ENCODE assay signal across 21 cellular contexts in genomic region chr10:89185658-89186057, GRCh38. TPM values are rescaled to one million over a fixed set of nuclear protein-coding genes. Genes with fewer than 3 reads are reported as not detected.
DNase-seq lines count a peak whose midpoint lies in the region; ATAC-seq, FAIRE-seq and TF ChIP-seq lines count a peak whose summit lies in the region.
"Had no signal": no experiment of that assay in that cellular context is flagged by ENCODE, and none has a peak within 500 bp of the region (broad histone marks: within the 10 kb centered on the region; RNA-seq: fewer than 3 reads in every experiment).

No MANE protein-coding gene starts in this region.

- H3K27me3 ChIP-seq in endothelial cell of umbilical vein (ENCODE audit: control insufficient read depth in 2 of 2, insufficient read depth in 2 of 2, low read length in 2 of 2) (peaks cover 0 to 6% of the 10 kb centered on the region in 2 experiments), mesenchymal stem cell (ENCODE audit: control insufficient read depth in 1 of 2, insufficient read depth in 1 of 2, low read length in 2 of 2) (peaks cover 0 to 7% of the 10 kb centered on the region in 2 experiments)
- H3K27me3 ChIP-seq: SJSA1 had no signal

- no peak overlapping the region for H2AFZ ChIP-seq in endothelial cell of umbilical vein (ENCODE audit: low read depth, low read length)
- no peak overlapping the region for H2AFZ ChIP-seq in mesenchymal stem cell (ENCODE audit: low read depth, low read length)

- TF ChIP-seq CTCF in endothelial cell of umbilical vein (IDR thresholded peaks at IDR 0.05; ENCODE audit: extremely low read depth in 1 of 2, insufficient read depth in 1 of 2, low read depth in 1 of 2, low read length in 2 of 2) = no peak

- no peak for TF ChIP-seq POLR2A in endothelial cell of umbilical vein (IDR thresholded peaks at IDR 0.05; ENCODE audit: low read depth, low read length)

- H3K9me1 ChIP-seq in endothelial cell of umbilical vein (replicated peaks; ENCODE audit: control insufficient read depth, extremely low read depth, insufficient read depth, low read length) = no peaks in the 10 kb centered on the region

- no peak overlapping the region for H3K27ac ChIP-seq in endothelial cell of umbilical vein (ENCODE audit: insufficient read depth, low read depth, low read length)
- no peak overlapping the region for H3K27ac ChIP-seq in mesenchymal stem cell (ENCODE audit: low read length, poor library complexity, severe bottlenecking)
- H3K27ac ChIP-seq: SJSA1 had no signal

- DNase-seq in NCI-H345 (lab: John Stamatoyannopoulos, UW) (peak; percentile 20), NCI-H345 treated with DMSO at 0.1 percent for 48 hours (lab: John Stamatoyannopoulos, UW; ENCODE audit: unreplicated experiment) (no peak), HT-29 (ENCODE audit: low spot score) (peak; percentile 25), endothelial cell of umbilical vein (ENCODE audit: low read depth, low spot score) (peak; percentile 38), mesenchymal stem cell (peak; percentile 23), DMS114 treated with DMSO at 0.1 percent for 48 hours (lab: John Stamatoyannopoulos, UW; ENCODE audit: unreplicated experiment) (no peak), left lobe of liver (ENCODE audit: low spot score) (no peak)
- no peak for DNase-seq in effector CD4-positive, alpha-beta T cell
- DNase-seq: BE2C; Calu3; CD4-positive, alpha-beta T cell; DND-41; NCI-H1092; NCI-H1694; NCI-H524 treated with DMSO at 0.1 percent for 48 hours had no signal

- FAIRE-seq in endothelial cell of umbilical vein (lab: Jason Lieb, UNC) = no peak
- FAIRE-seq: A204.1 had no signal

- ATAC-seq in left lobe of liver = no peak
- ATAC-seq: Panc1 had no signal

- H3K9me3 ChIP-seq in endothelial cell of umbilical vein (replicated peaks; ENCODE audit: control insufficient read depth, insufficient read depth, low read length) = no peaks in the 10 kb centered on the region
- H3K9me3 ChIP-seq in mesenchymal stem cell (ENCODE audit: control insufficient read depth, low read length) = peaks cover 1% of the 10 kb centered on the region
- H3K9me3 ChIP-seq: BE2C, HAP-1, SJSA1 had no signal

- no peak overlapping the region for H2BK120ac ChIP-seq in mesenchymal stem cell (ENCODE audit: low read depth, low read length)

- POLR2A ChIA-PET in endothelial cell of umbilical vein (lab: Charles Lee) = no interaction called here

- H4K20me1 ChIP-seq in endothelial cell of umbilical vein (replicated peaks; ENCODE audit: control insufficient read depth, extremely low read depth, insufficient read depth, low read length) = no peaks in the 10 kb centered on the region

- H3K79me1 ChIP-seq in mesenchymal stem cell (replicated peaks; ENCODE audit: low read length, poor library complexity, severe bottlenecking) = no peaks in the 10 kb centered on the region

- no peak overlapping the region for H3K9ac ChIP-seq in endothelial cell of umbilical vein (replicated peaks; ENCODE audit: extremely low read depth, insufficient read depth, low read length)
- H3K9ac ChIP-seq in mesenchymal stem cell (ENCODE audit: low read length) = no peak overlapping the region

- no peak overlapping the region for H3K4ac ChIP-seq in mesenchymal stem cell (ENCODE audit: low read depth in 1 of 2, low read length in 2 of 2)

- intact Hi-C loops in endothelial cell of umbilical vein (cut with micrococcal nuclease) = no loop called here

- H4K8ac ChIP-seq in mesenchymal stem cell (ENCODE audit: low read length) = no peak overlapping the region

- no peak overlapping the region for H3K23ac ChIP-seq in mesenchymal stem cell (ENCODE audit: low read length in 2 of 2)

- H2BK15ac ChIP-seq in mesenchymal stem cell (ENCODE audit: low read depth, poor library complexity, severe bottlenecking) = no peak overlapping the region

- no peak overlapping the region for H2BK12ac ChIP-seq in mesenchymal stem cell (ENCODE audit: low read length in 2 of 2)

- H3K4me1 ChIP-seq in endothelial cell of umbilical vein (ENCODE audit: control insufficient read depth, extremely low read depth, insufficient read depth, low read length) (no peaks in the 10 kb centered on the region), mesenchymal stem cell (ENCODE audit: control insufficient read depth, insufficient read depth, low read depth, low read length) (no peaks in the 10 kb centered on the region)
- H3K4me1 ChIP-seq: BE2C, HAP-1 had no signal

- H3K36me3 ChIP-seq in endothelial cell of umbilical vein (ENCODE audit: control insufficient read depth in 2 of 2, extremely low read depth in 1 of 2, insufficient read depth in 2 of 2, low read length in 2 of 2) (no peaks in the 10 kb centered on the region), mesenchymal stem cell (ENCODE audit: control insufficient read depth in 1 of 2, insufficient read depth in 2 of 2, low read depth in 1 of 2, low read length in 2 of 2) (no peaks in the 10 kb centered on the region)
- H3K36me3 ChIP-seq: BE2C, HAP-1, SJSA1 had no signal

- BruUV-seq in endothelial cell of umbilical vein (replicated peaks; lab: Mats Ljungman, UMichigan) = no TSS peak

- no peak overlapping the region for H2AK5ac ChIP-seq in mesenchymal stem cell (ENCODE audit: low read length, severe bottlenecking)

- no peak overlapping the region for H4K91ac ChIP-seq in mesenchymal stem cell (ENCODE audit: low read length)

- CTCF ChIA-PET in endothelial cell of umbilical vein (lab: Charles Lee) = no interaction called here

- no peak overlapping the region for H3K18ac ChIP-seq in mesenchymal stem cell (ENCODE audit: low read depth in 1 of 2, low read length in 2 of 2)

- dilution Hi-C loops in endothelial cell of umbilical vein (cut with MboI; ENCODE audit: extremely low pct_ligation_motif_present, low sequenced_read_pairs) = no loop called here

- H3K14ac ChIP-seq in mesenchymal stem cell (ENCODE audit: low read length in 2 of 2) = no peak overlapping the region

- H3K4me3 ChIP-seq in endothelial cell of umbilical vein (replicated peaks in 1 of 3; ENCODE audit: insufficient read depth in 1 of 3, low read depth in 1 of 3, low read length in 3 of 3) (no peak overlapping the region), mesenchymal stem cell (ENCODE audit: insufficient read depth in 1 of 2, low read depth in 1 of 2, low read length in 2 of 2) (no peak overlapping the region)
- H3K4me3 ChIP-seq: HAP-1, SJSA1 had no signal

- H2BK5ac ChIP-seq in mesenchymal stem cell (ENCODE audit: low read depth, low read length, poor library complexity, severe bottlenecking) = no peak overlapping the region

- H3K4me2 ChIP-seq in endothelial cell of umbilical vein (ENCODE audit: insufficient read depth, low read length) (no peak overlapping the region), mesenchymal stem cell (ENCODE audit: low read length, poor library complexity, severe bottlenecking) (no peak overlapping the region)

- no peaks in the 10 kb centered on the region for H3K79me2 ChIP-seq in endothelial cell of umbilical vein (ENCODE audit: control insufficient read depth, insufficient read depth, low read length)

TF ChIP-seq in endothelial cell of umbilical vein, 7 proteins besides CTCF, POLR2A, EP300 and RAD21:
- TF ChIP-seq GATA2 (IDR thresholded peaks at IDR 0.05; ENCODE audit: insufficient read depth, insufficient read length, low read depth, low read length) (no peak), MYC (IDR thresholded peaks at IDR 0.05; ENCODE audit: low read depth, low read length) (no peak), POLR2AphosphoS5 (IDR thresholded peaks at IDR 0.05; ENCODE audit: insufficient read depth, low read depth, low read length) (no peak), FOS (IDR thresholded peaks at IDR 0.05; ENCODE audit: borderline replicate concordance, insufficient read depth, low read length) (no peak), JUN (IDR thresholded peaks at IDR 0.05; ENCODE audit: borderline replicate concordance, insufficient read depth, insufficient read length, low read depth) (no peak), EZH2 (IDR thresholded peaks at IDR 0.05; ENCODE audit: borderline replicate concordance, low read depth, low read length, severe bottlenecking) (no peak)
- TF ChIP-seq, protein P1, sequence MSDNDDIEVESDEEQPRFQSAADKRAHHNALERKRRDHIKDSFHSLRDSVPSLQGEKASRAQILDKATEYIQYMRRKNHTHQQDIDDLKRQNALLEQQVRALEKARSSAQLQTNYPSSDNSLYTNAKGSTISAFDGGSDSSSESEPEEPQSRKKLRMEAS (IDR thresholded peaks at IDR 0.05; ENCODE audit: insufficient read depth, insufficient read length) = no peak

RNA-seq across cellular contexts. Expression of gene CH25H, which starts 21.5 kb away (rescaled TPM):
- not detected in 2 replicates for total RNA-seq in HT-29 (2014; rRNA removed; shearing (Covaris generic))
- total RNA-seq in endothelial cell of umbilical vein (0.32 TPM in 1 of 2 replicates, not detected in the other), left lobe of liver (0.10 TPM)
- polyA plus RNA-seq in endothelial cell of umbilical vein = 0.29 and 0.30 TPM in 2 replicates
- 0.13 and 0.26 TPM in 2 replicates for polyA plus RNA-seq in endothelial cell of umbilical vein (2011; cell fraction: cytosol; rRNA removed)
- polyA plus RNA-seq in endothelial cell of umbilical vein (2011; cell fraction: nucleus; rRNA removed) = 0.07 TPM in 1 of 2 replicates, not detected in the other
- 0.19 TPM in 1 of 2 replicates, not detected in the other for polyA plus RNA-seq in endothelial cell of umbilical vein (2012)
- 0.49 TPM in 1 of 2 replicates, not detected in the other for polyA minus RNA-seq in endothelial cell of umbilical vein
- polyA minus RNA-seq in endothelial cell of umbilical vein (2011; cell fraction: cytosol; rRNA and poly(A)+ RNA removed) = not detected
- not detected in 2 replicates for polyA minus RNA-seq in endothelial cell of umbilical vein (2011; cell fraction: nucleus; rRNA and poly(A)+ RNA removed)
- 0.15 TPM for polyA plus RNA-seq in mesenchymal stem cell (2013, experiment 1 of 2)
- polyA plus RNA-seq in mesenchymal stem cell (2013, experiment 2 of 2) = 0.26 TPM
- total RNA-seq: Calu3, G401, MCF 10A had no signal

Comparison
In these comparisons a context has a peak if more than half of its experiments do, and no peak if none do; other contexts are left out.
1. DNase-seq: peak in NCI-H345 (single experiment), HT-29 (single experiment), endothelial cell of umbilical vein (single experiment) and mesenchymal stem cell (single experiment); none in NCI-H345 treated with DMSO at 0.1 percent for 48 hours (single experiment), DMS114 treated with DMSO at 0.1 percent for 48 hours (single experiment), effector CD4-positive, alpha-beta T cell (single experiment) and left lobe of liver (single experiment).